Comparison of ENCODE assay signal across 26 cellular contexts in the genomic region with DNA sequence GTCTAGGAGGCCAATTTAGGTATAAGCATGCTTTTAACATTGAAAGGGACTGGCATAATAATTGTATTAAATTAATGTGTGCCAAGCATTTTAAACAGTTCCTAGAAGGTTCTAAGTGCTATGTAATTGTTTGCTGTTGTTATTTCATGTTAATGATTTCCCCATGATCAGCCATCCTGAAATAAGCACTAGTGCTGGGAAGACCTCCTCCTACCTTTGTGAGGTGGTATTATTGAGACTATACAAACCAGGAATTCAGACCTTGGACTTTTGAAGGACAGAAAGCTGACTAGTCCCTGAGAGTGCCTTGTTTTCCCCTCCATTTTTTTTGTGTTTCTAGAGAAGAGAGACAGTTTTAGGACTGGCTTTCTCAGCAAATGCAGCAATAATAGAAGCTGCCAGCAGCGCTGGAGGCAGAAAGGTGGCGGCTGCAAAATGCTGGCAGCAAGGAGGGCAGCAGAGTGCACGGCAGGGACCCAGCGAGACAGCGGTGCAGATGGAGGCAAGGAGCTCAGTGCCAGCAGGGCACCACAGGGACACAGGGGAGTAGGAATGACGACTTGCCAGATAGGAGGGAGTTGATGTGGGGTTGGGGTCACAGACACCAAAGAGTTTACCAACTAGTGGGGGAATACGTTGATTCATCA. TPM values are rescaled to one million over a fixed set of nuclear protein-coding genes. Genes with fewer than 3 reads are reported as not detected.
DNase-seq lines count a peak whose midpoint lies in the region; ATAC-seq and TF ChIP-seq lines count a peak whose summit lies in the region.
"Had no signal": no experiment of that assay in that cellular context is flagged by ENCODE, and none has a peak within 500 bp of the region (broad histone marks: within the 10 kb centered on the region; RNA-seq: fewer than 3 reads in every experiment).

No MANE protein-coding gene starts in this region.

- 88 to 92% methylated on average over 7 of the region's 7 CpGs for whole genome bisulfite sequencing in testis, 2 donors

- H3K4me3 ChIP-seq in epithelial cell of proximal tubule (ENCODE audit: low read depth, low read length) (peak overlapping the region; percentile 32), testis (no peak overlapping the region), gastrocnemius medialis (no peak overlapping the region)
- H3K4me3 ChIP-seq: BLaER1 treated with 17β-estradiol and CSF1 and Interleukin-3, amounts not matched to agents 10 nM and 100 nM; lung; mucosa of descending colon; PC-9 had no signal

- peak; percentile 84 for DNase-seq in DMS53 (lab: John Stamatoyannopoulos, UW)
- peak; percentile 64 for DNase-seq in NCI-H1694 treated with DMSO at 0.1 percent for 48 hours (lab: John Stamatoyannopoulos, UW)
- peak; percentile 52 for DNase-seq in epithelial cell of proximal tubule (ENCODE audit: low read depth)
- peak; percentile 74 for DNase-seq in mesenteric fat pad (ENCODE audit: low spot score)
- no peak for DNase-seq in testis
- DNase-seq in GOT3 (lab: John Stamatoyannopoulos, UW) = no peak
- no peak for DNase-seq in gastrocnemius medialis
- DNase-seq: activated CD4-positive, alpha-beta T cell treated with anti-CD3 and anti-CD28 coated beads, Interleukin-2, amount 50 U/mL, for 1 hour; activated CD4-positive, CD25-positive, alpha-beta regulatory T cell; activated T-cell treated with anti-CD3 and anti-CD28 coated beads, Interleukin-2, amount 50 U/mL, for 72 hours; central memory CD4-positive, alpha-beta T cell; cortex of kidney; DMS79; effector memory CD8-positive, alpha-beta T cell; GDM1; mucosa of descending colon; NCI-H1417; NK-92 treated with Interleukin-12 subunit alpha and Interleukin-12 subunit beta, amount 100 ng/mL, for 24 hours; PC-9; SK-N-SH; upper lobe of left lung had no signal

- in situ Hi-C loops in gastrocnemius medialis (cut with MboI; ENCODE audit: low sequenced_read_pairs in 4 of 4) = no loop called here

- H3K9me3 ChIP-seq in testis = no peaks in the 10 kb centered on the region
- no peaks in the 10 kb centered on the region for H3K9me3 ChIP-seq in gastrocnemius medialis
- H3K9me3 ChIP-seq: mucosa of descending colon, SK-N-SH, upper lobe of left lung had no signal

- TF ChIP-seq CTCF in epithelial cell of proximal tubule (conservative IDR thresholded peaks at IDR 0.05; ENCODE audit: low read depth, low read length) = no peak
- TF ChIP-seq CTCF in testis (IDR thresholded peaks at IDR 0.05) = no peak
- no peak for TF ChIP-seq CTCF in gastrocnemius medialis (IDR thresholded peaks at IDR 0.05 in 4 of 5, conservative IDR thresholded peaks at IDR 0.05 in 1 of 5)

- H3K4me1 ChIP-seq in testis (peaks cover 9% of the 10 kb centered on the region), gastrocnemius medialis (no peaks in the 10 kb centered on the region)
- H3K4me1 ChIP-seq: BLaER1 treated with 17β-estradiol and CSF1 and Interleukin-3, amounts not matched to agents 10 nM and 100 nM; upper lobe of left lung had no signal

- H3K27ac ChIP-seq in testis (no peak overlapping the region), gastrocnemius medialis (no peak overlapping the region)
- H3K27ac ChIP-seq: BLaER1 treated with 17β-estradiol and CSF1 and Interleukin-3, amounts not matched to agents 10 nM and 100 nM; PC-9; upper lobe of left lung had no signal

- H3K36me3 ChIP-seq in testis (ENCODE audit: low read depth, missing control alignments) = no peaks in the 10 kb centered on the region
- H3K36me3 ChIP-seq in gastrocnemius medialis = no peaks in the 10 kb centered on the region
- H3K36me3 ChIP-seq: upper lobe of left lung had no signal

- ATAC-seq in HG03439 (IDR thresholded peaks at IDR 0.05; ENCODE audit: unreplicated experiment) = no peak
- no peak for ATAC-seq in gastrocnemius medialis
- ATAC-seq: activated T-cell treated with anti-CD3 and anti-CD28 coated beads, Interleukin-2, amount 50 U/mL, for 72 hours; effector memory CD8-positive, alpha-beta T cell; mucosa of descending colon; natural killer cell treated with Interleukin-12 subunit alpha and Interleukin-12 subunit beta and Interleukin-15 and Interleukin-18, amount 100 ng/mL, for 72 hours; stimulated activated memory B cell treated with anti-CD40 and anti-IgM and Interleukin-4, amounts not matched to agents 10 μg/mL and 1 μg/mL and 100 μg/mL, for 72 hours had no signal

- H3K27me3 ChIP-seq in testis (no peaks in the 10 kb centered on the region), gastrocnemius medialis (no peaks in the 10 kb centered on the region)
- H3K27me3 ChIP-seq: BLaER1 treated with 17β-estradiol and CSF1 and Interleukin-3, amounts not matched to agents 10 nM and 100 nM; upper lobe of left lung had no signal

- no peak for TF ChIP-seq POLR2A in testis (IDR thresholded peaks at IDR 0.05)
- no peak for TF ChIP-seq POLR2A in gastrocnemius medialis (IDR thresholded peaks at IDR 0.05)

- intact Hi-C loops in testis (cut with DNase I; ENCODE audit: low total_unique reads) (no loop called here), gastrocnemius medialis (cut with DNase I; ENCODE audit: low total_unique reads) (no loop called here)

RNA-seq across cellular contexts. Expression of gene NABP1, which starts 25.3 kb away (rescaled TPM):
- total RNA-seq in epithelial cell of proximal tubule = 32.1 and 33.8 TPM in 2 replicates
- total RNA-seq in mesenteric fat pad = 142 TPM
- total RNA-seq in testis = 10 to 100 TPM; 65.8 to 67.1 TPM
- polyA plus RNA-seq in testis (ENCODE audit: insufficient read depth, low read depth, low replicate concordance) = 40.6 TPM
- 1 to 10 TPM in 3 of 4 donors, under 1 TPM in 1; 0.63 to 5.5 (median 4.0) TPM for total RNA-seq in gastrocnemius medialis

Comparison
In these comparisons a context has a peak if more than half of its experiments do, and no peak if none do; other contexts are left out.
1. DNase-seq: peak in DMS53 (single experiment), NCI-H1694 treated with DMSO at 0.1 percent for 48 hours (single experiment), epithelial cell of proximal tubule (single experiment) and mesenteric fat pad (single experiment); none in testis (single experiment), GOT3 (single experiment) and gastrocnemius medialis (0 of 2).